In genomic region chr1:75723989-75724471, GRCh38 we compare ENCODE assay signal across 8 cellular contexts. TPM values are rescaled to one million over a fixed set of nuclear protein-coding genes. Genes with fewer than 3 reads are reported as not detected.
DNase-seq lines count a peak whose midpoint lies in the region; ATAC-seq, FAIRE-seq and TF ChIP-seq lines count a peak whose summit lies in the region.

No MANE protein-coding gene starts in this region.

- dilution Hi-C loops in mammary epithelial cell (cut with HindIII; ENCODE audit: low sequenced_read_pairs), result no loop called here

- peak overlapping the region; percentile 97 to 100 (median 99) for H3K4me3 Mint-ChIP-seq in immature natural killer cell

- WGBS in mammary epithelial cell (ENCODE audit: low coverage, missing lambda C conversion rate), result 3% methylated on average over 11 of the region's 30 CpGs
- WGBS in small intestine, 3 donors, result 1 to 3% (median 2%) methylated on average over 28 to 30 of the region's 30 CpGs

- no peaks in the 10 kb centered on the region for H3K36me3 Mint-ChIP-seq in immature natural killer cell

- H3K36me3 ChIP-seq in mammary epithelial cell (ENCODE audit: insufficient read depth, low read length) (no peaks in the 10 kb centered on the region), small intestine (ENCODE audit: control insufficient read depth in 2 of 2, insufficient read depth in 2 of 2, low read length in 2 of 2) (no peaks in the 10 kb centered on the region)

- no peaks in the 10 kb centered on the region for H3K4me1 ChIP-seq in mammary epithelial cell (ENCODE audit: insufficient read depth, low read length)
- peaks cover 0 to 9% of the 10 kb centered on the region in 2 donors for H3K4me1 ChIP-seq in small intestine (ENCODE audit: control insufficient read depth in 2 of 2, insufficient read depth in 1 of 2, low read depth in 1 of 2, low read length in 1 of 2)

- BruUV-seq in mammary epithelial cell (replicated peaks; lab: Mats Ljungman, UMichigan), result TSS peak; percentile 82

- peak overlapping the region; percentile 81 for H3K9ac ChIP-seq in mammary epithelial cell (ENCODE audit: insufficient read depth, low read length)

- no peak for TF ChIP-seq CTCF in mammary epithelial cell (conservative IDR thresholded peaks at IDR 0.05 in 1 of 2, IDR thresholded peaks at IDR 0.05 in 1 of 2; ENCODE audit: extremely low read depth in 1 of 2, insufficient read depth in 1 of 2, low read depth in 1 of 2, low read length in 2 of 2)

- H3K27me3 Mint-ChIP-seq in immature natural killer cell (ENCODE audit: low read depth in 3 of 3), result peaks cover 2 to 6% (median 4%) of the 10 kb centered on the region in 3 donors

- no peaks in the 10 kb centered on the region for H3K9me3 Mint-ChIP-seq in immature natural killer cell

- ATAC-seq in HG02852 (IDR thresholded peaks at IDR 0.05; ENCODE audit: unreplicated experiment), result peak; percentile 68

- peak; percentile 47 to 54 for DNase-seq in activated CD8-positive, alpha-beta memory T cell treated with anti-CD3 and anti-CD28 coated beads for 4 hours (ENCODE audit: low read depth in 2 of 2)
- no peak for DNase-seq in activated CD8-positive, alpha-beta memory T cell treated with anti-CD3 and anti-CD28 coated beads for 24 hours
- DNase-seq in NCI-H1417 treated with DMSO at 0.1 percent for 48 hours (lab: John Stamatoyannopoulos, UW), result peak; percentile 59
- DNase-seq in T-helper 22 cell (ENCODE audit: low read depth), result peak; percentile 49
- DNase-seq in mammary epithelial cell, result peak; percentile 55
- DNase-seq in immature natural killer cell, result peak in 2 of 3 donors; percentile 73 to 77
- DNase-seq in small intestine, result peak; percentile 68

- H3K27ac ChIP-seq in mammary epithelial cell (ENCODE audit: insufficient read depth, low read depth, low read length) (peak overlapping the region; percentile 67), small intestine (ENCODE audit: low read depth in 1 of 2, low read length in 1 of 2) (peak overlapping the region; percentile 83 to 95)

- H3K27ac Mint-ChIP-seq in immature natural killer cell, result peak overlapping the region; percentile 88 to 98 (median 96)

- peak overlapping the region; percentile 92 for H3K4me2 ChIP-seq in mammary epithelial cell (ENCODE audit: insufficient read depth, low read depth, low read length)

- peaks cover 47 to 58% of the 10 kb centered on the region in 2 donors for H3K4me1 Mint-ChIP-seq in immature natural killer cell

- H3K27me3 ChIP-seq in mammary epithelial cell (ENCODE audit: insufficient read depth, low read length) (no peaks in the 10 kb centered on the region), small intestine (ENCODE audit: control insufficient read depth in 2 of 2, insufficient read depth in 2 of 2, low read length in 2 of 2) (no peaks in the 10 kb centered on the region)

- in situ Hi-C loops in mammary epithelial cell (cut with MboI; ENCODE audit: low sequenced_read_pairs in 2 of 2), result loop anchor here in 1 of 2 donors (10.0 kb wide), 1 partner anchor 61 kb away; the partner anchor contains the start of gene RABGGTB

- H2AFZ ChIP-seq in mammary epithelial cell (ENCODE audit: low read depth, low read length), result peak overlapping the region; percentile 98

- no peak for FAIRE-seq in small intestine (lab: Jason Lieb, UNC)

- intact Hi-C loops in mammary epithelial cell (cut with micrococcal nuclease), result loop anchor here (1.0 to 10.0 kb wide), 2 partner anchors 62 to 131 kb away; partner anchors contain the start of gene RABGGTB

- H3K9me3 ChIP-seq in mammary epithelial cell (replicated peaks; ENCODE audit: insufficient read depth, low read length), result no peaks in the 10 kb centered on the region
- no peaks in the 10 kb centered on the region for H3K9me3 ChIP-seq in small intestine (ENCODE audit: control insufficient read depth, low read depth)

- peaks cover 29% of the 10 kb centered on the region for H3K79me2 ChIP-seq in mammary epithelial cell (ENCODE audit: insufficient read depth, low read length)

- peak overlapping the region; percentile 87 to 97 (median 90) for H3K4me3 ChIP-seq in mammary epithelial cell (replicated peaks in 1 of 3; ENCODE audit: insufficient read depth in 1 of 3, low read depth in 2 of 3, low read length in 3 of 3)
- H3K4me3 ChIP-seq in small intestine (ENCODE audit: low read depth in 1 of 2, low read length in 2 of 2), result peak overlapping the region; percentile 73 to 82

- no peaks in the 10 kb centered on the region for H4K20me1 ChIP-seq in mammary epithelial cell (ENCODE audit: insufficient read depth, low read length)

- CTCF ChIA-PET in mammary epithelial cell (lab: Charles Lee; ENCODE audit: low non-redundant PET), result no interaction called here

RNA-seq across cellular contexts. Expression of gene ACADM, which starts 0.5 kb away (rescaled TPM):
- total RNA-seq in mammary epithelial cell, result 10 to 100 TPM; 24.2 to 24.4 TPM
- polyA plus RNA-seq in mammary epithelial cell, result 12.0 TPM
- polyA minus RNA-seq in mammary epithelial cell, result 1.1 TPM
- polyA plus RNA-seq in immature natural killer cell, result 10 to 100 TPM; 32.8 to 44.1 (median 43.6) TPM
- polyA plus RNA-seq in small intestine, result 100 to 1,000 TPM in 2 of 3 donors, 10 to 100 TPM in 1; 22.5 to 188 (median 103) TPM
